15 cellular contexts compared by ENCODE assay signal in genomic region chr6:33108307-33108706, GRCh38. TPM values are rescaled to one million over a fixed set of nuclear protein-coding genes. Genes with fewer than 3 reads are reported as not detected.
DNase-seq lines count a peak whose midpoint lies in the region; ATAC-seq and TF ChIP-seq lines count a peak whose summit lies in the region.
"Had no signal": no experiment of that assay in that cellular context is flagged by ENCODE, and none has a peak within 500 bp of the region (broad histone marks: within the 10 kb centered on the region; RNA-seq: fewer than 3 reads in every experiment).

No MANE protein-coding gene starts in this region.

- H3K4me1 ChIP-seq in lung (ENCODE audit: control insufficient read depth in 2 of 2, insufficient read depth in 2 of 2, low read length in 2 of 2): no peaks in the 10 kb centered on the region
- H3K4me1 ChIP-seq: A549, BLaER1 had no signal

- intact Hi-C loops in head of caudate nucleus (cut with DNase I): no loop called here

- H3K4me3 ChIP-seq in lung: no peak overlapping the region
- H3K4me3 ChIP-seq: A549, BLaER1 had no signal

- H3K36me3 ChIP-seq in lung (ENCODE audit: control insufficient read depth in 2 of 2, insufficient read depth in 2 of 2, low read length in 2 of 2): no peaks in the 10 kb centered on the region
- H3K36me3 ChIP-seq: BLaER1 had no signal

- in situ Hi-C loops in ACHN (cut with HindIII; ENCODE audit: low pct_ligation_motif_present, low pct_unique_long_range_greater_than_20kb, low sequenced_read_pairs): no loop called here

- TF ChIP-seq CTCF in lung (IDR thresholded peaks at IDR 0.05; ENCODE audit: control extremely low read depth, extremely low read depth): no peak

- H3K27me3 ChIP-seq in lung (ENCODE audit: control insufficient read depth, insufficient read depth): no peaks in the 10 kb centered on the region
- H3K27me3 ChIP-seq: BLaER1 had no signal

- H3K9me3 ChIP-seq in lung (ENCODE audit: control insufficient read depth in 2 of 2, insufficient read depth in 1 of 2, low read length in 1 of 2): peaks cover 0 to 4% of the 10 kb centered on the region in 2 donors
- H3K9me3 ChIP-seq: A549 had no signal

- no peak overlapping the region for H3K27ac ChIP-seq in lung (ENCODE audit: low read depth in 1 of 2, low read length in 1 of 2)
- H3K27ac ChIP-seq: 22Rv1, A549, BLaER1 had no signal

- WGBS in lung, 2 donors: 74 to 80% methylated on average over 2 of the region's 2 CpGs

- peak; percentile 45 for DNase-seq in DMS 273 (lab: John Stamatoyannopoulos, UW; ENCODE audit: unreplicated experiment)
- no peak for DNase-seq in DMS 273 treated with DMSO at 0.1 percent for 48 hours (lab: John Stamatoyannopoulos, UW)
- DNase-seq in CD1c-positive myeloid dendritic cell (ENCODE audit: extremely low spot score): peak; percentile 43
- peak; percentile 86 for DNase-seq in cerebellar cortex (ENCODE audit: low spot score)
- peak; percentile 25 for DNase-seq in lung (ENCODE audit: low spot score)
- no peak for DNase-seq in head of caudate nucleus
- DNase-seq in ACHN: no peak
- DNase-seq: Calu3; CD8-positive, alpha-beta T cell; GF-D8; H9 had no signal

- no peak for ATAC-seq in lung (ENCODE audit: insufficient read depth, low FRiP score)
- ATAC-seq: A549; CD8-positive, alpha-beta T cell; HepG2 had no signal

RNA-seq across cellular contexts. Expression of gene HLA-DPB1, which starts 32.5 kb away (rescaled TPM):
- total RNA-seq in lung: 100 to 1,000 TPM in 1 of 2 donors, 10 to 100 TPM in 1; 69.8 to 235 TPM
- polyA plus RNA-seq in lung: 100 to 1,000 TPM; 170 to 240 TPM
- total RNA-seq: HepG2 had no signal
- polyA plus RNA-seq: A549, HepG2 had no signal

RNA-seq across cellular contexts. Expression of gene HLA-DPA1, which starts 34.9 kb away (rescaled TPM):
- total RNA-seq in lung: 100 to 1,000 TPM in 1 of 2 donors, 10 to 100 TPM in 1; 96.2 to 321 TPM
- 100 to 1,000 TPM; 105 to 184 TPM for polyA plus RNA-seq in lung
- total RNA-seq: HepG2 had no signal
- polyA plus RNA-seq: HepG2 had no signal

Comparison
In these comparisons a context has a peak if more than half of its experiments do, and no peak if none do; other contexts are left out.
1. DNase-seq: peak in DMS 273 (single experiment), CD1c-positive myeloid dendritic cell (single experiment), cerebellar cortex (single experiment) and lung (single experiment); none in DMS 273 treated with DMSO at 0.1 percent for 48 hours (single experiment), head of caudate nucleus (0 of 42) and ACHN (single experiment).